ENCODE assay signal across 1 cellular context in genomic region chr17:50381260-50381815, GRCh38.
TF ChIP-seq lines count a peak whose summit lies in the region.

No MANE protein-coding gene starts in this region.

TF ChIP-seq in K562, 482 proteins besides CTCF, POLR2A, EP300 and RAD21:
- TF ChIP-seq C11orf30 (IDR thresholded peaks at IDR 0.05; ENCODE audit: low read depth) = peak; percentile 49; the same call in 1 of the 2 replicates
- TF ChIP-seq ZNF316 (IDR thresholded peaks at IDR 0.05) = peak; percentile 53; the same call in 1 of the 2 replicates
- TF ChIP-seq PHTF2 (CRISPR knock-in tag; IDR thresholded peaks at IDR 0.05) = no peak
- TF ChIP-seq TAF1 (IDR thresholded peaks at IDR 0.05; ENCODE audit: control insufficient read depth, extremely low read depth, insufficient read depth, low read length, severe bottlenecking) = no peak
- 0 out of 2 replicates have a peak, but pooled peaks have one; percentile 20 for TF ChIP-seq RBFOX2 (IDR thresholded peaks at IDR 0.05; ENCODE audit: low read depth, low read length)
TF ChIP-seq in K562: peak in this region for 3.
